20 cellular contexts compared by ENCODE assay signal in the genomic region with DNA sequence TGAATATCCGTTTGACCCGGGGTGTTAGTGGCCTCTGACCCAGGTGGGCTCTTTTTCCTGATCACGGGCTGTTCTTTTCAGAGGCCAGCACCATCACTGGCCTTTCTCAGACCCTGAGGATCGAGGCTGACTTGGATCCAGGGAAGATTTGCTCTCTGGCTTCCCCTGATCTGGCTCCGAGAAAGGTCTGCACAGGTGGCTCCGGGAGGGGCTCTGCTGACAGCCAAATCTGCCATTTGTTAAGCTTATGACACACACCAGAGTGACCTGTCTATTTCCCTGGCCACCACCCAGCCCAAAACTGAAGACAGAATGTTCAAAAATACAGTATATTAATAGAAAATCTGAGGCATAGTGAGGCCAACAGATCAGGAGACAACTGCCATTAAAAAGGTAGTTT.
A peak's percentile ranks its signal among the peaks of the same experiment; 100 is the strongest.
DNase-seq lines count a peak whose midpoint lies in the region; ATAC-seq and TF ChIP-seq lines count a peak whose summit lies in the region.
"Had no signal": no experiment of that assay in that cellular context is flagged by ENCODE, and none has a peak within 500 bp of the region (broad histone marks: within the 10 kb centered on the region; RNA-seq: fewer than 3 reads in every experiment).

No MANE protein-coding gene starts in this region.

- no peak overlapping the region for H3K4me3 ChIP-seq in left ventricle myocardium inferior
- no peak overlapping the region for H3K4me3 ChIP-seq in colonic mucosa
- H3K4me3 ChIP-seq in transverse colon = no peak overlapping the region
- no peak overlapping the region for H3K4me3 ChIP-seq in brain microvascular endothelial cell (ENCODE audit: low read depth, low read length)

- no peaks in the 10 kb centered on the region for H3K36me3 Mint-ChIP-seq in osteocyte (ENCODE audit: unreplicated experiment)
- H3K36me3 Mint-ChIP-seq in progenitor cell of endocrine pancreas (ENCODE audit: insufficient read depth) = no peaks in the 10 kb centered on the region

- H3K27me3 Mint-ChIP-seq in osteocyte (ENCODE audit: unreplicated experiment) = peaks cover 40% of the 10 kb centered on the region
- peaks cover 14% of the 10 kb centered on the region for H3K27me3 Mint-ChIP-seq in progenitor cell of endocrine pancreas

- ATAC-seq in Right ventricle myocardium superior (ENCODE audit: poor library complexity) (no peak), GM21390 (IDR thresholded peaks at IDR 0.05; ENCODE audit: unreplicated experiment) (no peak)

- no peak for TF ChIP-seq POLR2A in transverse colon (IDR thresholded peaks at IDR 0.05)

- in situ Hi-C loops in transverse colon (cut with MboI; ENCODE audit: low pct_ligation_motif_present in 1 of 4, low pct_unique_long_range_greater_than_20kb in 1 of 4, low sequenced_read_pairs in 3 of 4) = no loop called here
- in situ Hi-C loops in brain microvascular endothelial cell (cut with HindIII; ENCODE audit: low pct_ligation_motif_present, low sequenced_read_pairs) = no loop called here

- 59% methylated on average over 6 of the region's 6 CpGs; no CpG with 5 or more reads in 1 of the 2 donors for WGBS in transverse colon (ENCODE audit: low coverage in 1 of 2), 2 donors

- H3K9ac ChIP-seq in colonic mucosa (ENCODE audit: low read depth in 2 of 2, low read length in 2 of 2) = no peak overlapping the region

- no peaks in the 10 kb centered on the region for H3K27me3 ChIP-seq in left ventricle myocardium inferior (ENCODE audit: low read depth)
- peaks cover 11% of the 10 kb centered on the region for H3K27me3 ChIP-seq in colonic mucosa
- H3K27me3 ChIP-seq in transverse colon = peaks cover 39% of the 10 kb centered on the region
- peaks cover 27% of the 10 kb centered on the region for H3K27me3 ChIP-seq in brain microvascular endothelial cell (replicated peaks)

- H3K9me3 Mint-ChIP-seq in osteocyte (ENCODE audit: unreplicated experiment) = peaks cover 7% of the 10 kb centered on the region
- peaks cover 10% of the 10 kb centered on the region for H3K9me3 Mint-ChIP-seq in progenitor cell of endocrine pancreas (ENCODE audit: low read depth)

- H3K36me3 ChIP-seq in left ventricle myocardium inferior (no peaks in the 10 kb centered on the region), colonic mucosa (no peaks in the 10 kb centered on the region), transverse colon (no peaks in the 10 kb centered on the region), brain microvascular endothelial cell (replicated peaks) (no peaks in the 10 kb centered on the region)

- H3K27ac ChIP-seq in left ventricle myocardium inferior (replicated peaks) (peak overlapping the region; percentile 92), colonic mucosa (no peak overlapping the region), transverse colon (peak overlapping the region; percentile 65 to 88 (median 82)), brain microvascular endothelial cell (no peak overlapping the region)

- TF ChIP-seq CTCF in left ventricle myocardium inferior (IDR thresholded peaks at IDR 0.05; ENCODE audit: borderline replicate concordance) = no peak
- TF ChIP-seq CTCF in colonic mucosa (IDR thresholded peaks at IDR 0.05) = no peak
- TF ChIP-seq CTCF in osteocyte (IDR thresholded peaks at IDR 0.05) = no peak
- TF ChIP-seq CTCF in transverse colon (IDR thresholded peaks at IDR 0.05) = no peak
- TF ChIP-seq CTCF in progenitor cell of endocrine pancreas (IDR thresholded peaks at IDR 0.05; ENCODE audit: unreplicated experiment) = no peak
- TF ChIP-seq CTCF in brain microvascular endothelial cell (IDR thresholded peaks at IDR 0.05; ENCODE audit: low read depth, low read length, missing control alignments) = no peak

- H3K27ac Mint-ChIP-seq in osteocyte (ENCODE audit: unreplicated experiment) (no peak overlapping the region), progenitor cell of endocrine pancreas (no peak overlapping the region)
- H3K27ac Mint-ChIP-seq: CD4-positive, alpha-beta T cell; nephron progenitor cell had no signal

- no peak for TF ChIP-seq EP300 in transverse colon (IDR thresholded peaks at IDR 0.05; ENCODE audit: low read depth)

- intact Hi-C loops in left ventricle myocardium inferior (cut with micrococcal nuclease) (no loop called here), Right ventricle myocardium superior (cut with DNase I) (loop anchor here (10.0 kb wide), 1 partner anchor 192 kb away; no protein-coding TSS in a partner anchor), colonic mucosa (cut with DNase I) (no loop called here), transverse colon (cut with DNase I; ENCODE audit: low total_unique reads) (loop anchor here (5.0 kb wide), 1 partner anchor 594 kb away; a partner anchor contains a TSS)

- H3K4me1 ChIP-seq in left ventricle myocardium inferior (peaks cover 60% of the 10 kb centered on the region), colonic mucosa (no peaks in the 10 kb centered on the region), transverse colon (peaks cover 10 to 37% (median 18%) of the 10 kb centered on the region in 4 donors)

- DNase-seq in left ventricle myocardium inferior (no peak), Right ventricle myocardium superior (no peak), colonic mucosa (peak; percentile 16), osteocyte (ENCODE audit: extremely low spot score, unreplicated experiment) (peak; percentile 57), transverse colon (no peak), progenitor cell of endocrine pancreas (ENCODE audit: low spot score, unreplicated experiment) (no peak), brain microvascular endothelial cell (no peak)
- DNase-seq: activated CD4-positive, alpha-beta T cell treated with anti-CD3 and anti-CD28 coated beads for 4 hours; activated naive CD4-positive, alpha-beta T cell treated with Interleukin-2 at 50 U/mL for 16 hours; anterior cingulate cortex; CD4-positive, alpha-beta T cell; DMS53; hypothalamus; KBM-7; kidney glomerular epithelial cell; MV-4-11; stimulated activated CD4-positive, alpha-beta T cell treated with anti-CD3 and anti-CD28 coated beads, Interleukin-12 subunit alpha, Interleukin-12 subunit beta, amount 100 ng/mL, for 4 hours; SW 1271 had no signal

- H3K4me1 Mint-ChIP-seq in osteocyte (ENCODE audit: unreplicated experiment) (peaks cover 22% of the 10 kb centered on the region), progenitor cell of endocrine pancreas (ENCODE audit: low read depth) (no peaks in the 10 kb centered on the region)

- H3K4me3 Mint-ChIP-seq in osteocyte (ENCODE audit: unreplicated experiment) = no peak overlapping the region
- H3K4me3 Mint-ChIP-seq in progenitor cell of endocrine pancreas (ENCODE audit: low read depth) = no peak overlapping the region
- H3K4me3 Mint-ChIP-seq: CD4-positive, alpha-beta T cell had no signal

- H3K9me3 ChIP-seq in left ventricle myocardium inferior (replicated peaks) (peaks cover 20% of the 10 kb centered on the region), colonic mucosa (no peaks in the 10 kb centered on the region), transverse colon (peaks cover 0 to 4% of the 10 kb centered on the region in 2 donors)

Comparison
In these comparisons a context has a peak if more than half of its experiments do, and no peak if none do; other contexts are left out.
1. intact Hi-C loops: an anchor here in Right ventricle myocardium superior (10.0 kb wide) and transverse colon (5.0 kb wide); none called in left ventricle myocardium inferior and colonic mucosa.
2. DNase-seq: peak in colonic mucosa (single experiment) and osteocyte (single experiment); none in left ventricle myocardium inferior (single experiment), Right ventricle myocardium superior (single experiment), transverse colon (single experiment), progenitor cell of endocrine pancreas (single experiment) and brain microvascular endothelial cell (single experiment).
3. H3K27ac ChIP-seq: peak in left ventricle myocardium inferior (single experiment) and transverse colon (4 of 4); none in colonic mucosa (single experiment) and brain microvascular endothelial cell (single experiment).